ENCODE assay signal across 8 cellular contexts in the genomic region with DNA sequence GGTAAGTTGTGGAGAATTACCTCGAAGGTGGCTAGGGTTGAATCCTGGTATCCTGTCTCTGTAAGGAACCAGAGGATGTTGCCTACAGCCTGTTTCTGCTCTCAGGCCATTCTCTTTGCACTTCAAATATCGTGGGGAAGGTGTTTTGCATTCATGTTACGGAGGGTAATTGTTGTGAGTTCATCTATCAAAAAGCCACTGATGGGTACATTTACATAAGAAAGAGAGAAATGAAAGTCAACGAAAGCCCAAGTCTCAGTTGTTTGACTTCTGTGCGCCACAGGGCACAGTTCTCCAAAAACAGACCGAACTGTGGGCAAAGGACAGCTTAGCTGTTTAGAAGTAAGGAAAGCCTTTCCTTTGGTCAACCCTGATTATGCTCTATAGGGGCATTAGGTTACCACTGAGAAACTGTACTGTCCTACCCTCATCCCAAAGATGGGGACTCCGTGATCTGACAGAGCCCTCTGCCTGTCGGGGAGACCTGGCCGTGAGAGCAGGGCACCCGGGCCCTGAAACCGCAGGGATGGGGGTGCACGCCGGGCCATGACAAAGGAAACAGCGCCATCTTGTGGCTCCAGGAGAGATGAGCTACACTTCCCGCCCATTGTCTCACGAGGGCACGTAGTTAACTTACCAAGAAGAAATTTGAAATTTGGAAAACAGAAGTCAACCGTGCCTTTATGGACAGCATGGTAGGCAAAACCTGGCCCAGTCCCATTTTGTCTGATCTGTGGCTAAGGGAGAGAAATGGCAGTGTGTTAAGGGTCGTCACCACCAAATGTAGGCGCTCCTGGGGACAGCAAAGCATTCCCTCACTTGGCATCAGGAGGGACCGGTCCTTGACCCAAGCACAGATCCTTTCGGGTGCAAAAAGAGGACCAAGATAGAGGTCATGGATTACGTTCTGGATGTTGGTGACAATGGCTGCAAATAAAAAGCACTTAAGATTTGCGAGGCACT.
DNase-seq lines count a peak whose midpoint lies in the region; ATAC-seq and TF ChIP-seq lines count a peak whose summit lies in the region.

No MANE protein-coding gene starts in this region.

- TF ChIP-seq CTCF in epithelial cell of proximal tubule (conservative IDR thresholded peaks at IDR 0.05; ENCODE audit: low read depth, low read length): peak; percentile 93

- ATAC-seq in GM18873 (IDR thresholded peaks at IDR 0.05; ENCODE audit: low FRiP score, unreplicated experiment) (peak; percentile 56), HG03354 (IDR thresholded peaks at IDR 0.05; ENCODE audit: poor library complexity, severe bottlenecking, unreplicated experiment) (peak; percentile 89)

- H3K4me3 ChIP-seq in epithelial cell of proximal tubule (ENCODE audit: low read depth, low read length): no peak overlapping the region

- DNase-seq in AML-193 (lab: John Stamatoyannopoulos, UW): peak; percentile 1 to 30
- DNase-seq in NCI-H82 (lab: John Stamatoyannopoulos, UW): peak; percentile 60
- peak; percentile 4 for DNase-seq in activated CD8-positive, alpha-beta memory T cell treated with anti-CD3 and anti-CD28 coated beads, Interleukin-2, amount 50 U/mL, for 1 hour (ENCODE audit: extremely low read depth)
- peak; percentile 6 for DNase-seq in epithelial cell of proximal tubule (ENCODE audit: low read depth)
- peak; percentile 73 for DNase-seq in mucosa of gallbladder (ENCODE audit: low spot score)
- peak; percentile 4 to 10 for DNase-seq in stimulated activated CD8-positive, alpha-beta memory T cell treated with anti-CD3 and anti-CD28 coated beads, Interleukin-7, amount 100 ng/mL, for 4 hours (ENCODE audit: low read depth in 2 of 2)

Comparison
In these comparisons a context has a peak if more than half of its experiments do, and no peak if none do; other contexts are left out.
1. DNase-seq: peak in every context shown above with its lines; median percentile 73 in mucosa of gallbladder; 60 in NCI-H82; 16 in AML-193; 7 in stimulated activated CD8-positive, alpha-beta memory T cell treated with anti-CD3 and anti-CD28 coated beads, Interleukin-7, amount 100 ng/mL, for 4 hours; 6 in epithelial cell of proximal tubule; 4 in activated CD8-positive, alpha-beta memory T cell treated with anti-CD3 and anti-CD28 coated beads, Interleukin-2, amount 50 U/mL, for 1 hour.